1 cellular context compared by ENCODE assay signal in the genomic region with DNA sequence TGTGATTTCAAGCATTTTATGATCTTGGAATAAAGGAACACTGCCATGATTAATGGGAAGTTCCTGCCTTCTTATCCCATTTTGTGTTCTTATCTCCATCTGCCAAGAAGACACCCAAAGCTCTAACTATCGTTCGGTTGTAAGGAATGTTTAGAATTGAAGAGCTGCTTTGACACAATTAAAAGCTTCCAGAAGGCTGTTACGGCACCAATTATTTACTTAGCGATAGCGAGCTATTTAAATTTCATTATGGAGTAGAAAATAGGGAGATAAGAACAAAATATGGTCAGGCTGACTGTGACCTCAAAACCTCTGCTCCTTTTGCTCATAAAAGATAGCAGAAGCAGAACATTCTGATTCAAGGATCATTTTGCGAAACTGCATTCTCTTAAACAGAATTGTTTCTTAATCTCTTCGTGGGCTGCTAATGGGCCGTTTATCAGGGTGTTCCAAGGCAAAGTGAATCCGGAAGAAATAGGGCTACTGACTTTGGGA.
TF ChIP-seq lines count a peak whose summit lies in the region.

No MANE protein-coding gene starts in this region.

TF ChIP-seq in HEK293, 187 proteins besides CTCF, POLR2A, EP300 and RAD21 (continued from another document):
- TF ChIP-seq, protein P1, sequence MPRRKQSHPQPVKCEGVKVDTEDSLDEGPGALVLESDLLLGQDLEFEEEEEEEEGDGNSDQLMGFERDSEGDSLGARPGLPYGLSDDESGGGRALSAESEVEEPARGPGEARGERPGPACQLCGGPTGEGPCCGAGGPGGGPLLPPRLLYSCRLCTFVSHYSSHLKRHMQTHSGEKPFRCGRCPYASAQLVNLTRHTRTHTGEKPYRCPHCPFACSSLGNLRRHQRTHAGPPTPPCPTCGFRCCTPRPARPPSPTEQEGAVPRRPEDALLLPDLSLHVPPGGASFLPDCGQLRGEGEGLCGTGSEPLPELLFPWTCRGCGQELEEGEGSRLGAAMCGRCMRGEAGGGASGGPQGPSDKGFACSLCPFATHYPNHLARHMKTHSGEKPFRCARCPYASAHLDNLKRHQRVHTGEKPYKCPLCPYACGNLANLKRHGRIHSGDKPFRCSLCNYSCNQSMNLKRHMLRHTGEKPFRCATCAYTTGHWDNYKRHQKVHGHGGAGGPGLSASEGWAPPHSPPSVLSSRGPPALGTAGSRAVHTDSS (tag by site-specific recombination; IDR thresholded peaks at IDR 0.05) = 0 out of 2 replicates have a peak, but pooled peaks have one; percentile 2
- TF ChIP-seq ZNF596 (tag by site-specific recombination; IDR thresholded peaks at IDR 0.05) (0 out of 2 replicates have a peak, but pooled peaks have one; percentile 18), FEZF1 (tag by site-specific recombination; IDR thresholded peaks at IDR 0.05) (peak; percentile 95), TCF7L2 (IDR thresholded peaks at IDR 0.05; ENCODE audit: borderline replicate concordance, low read depth, low read length) (peak; percentile 86), ZBTB44 (tag by site-specific recombination; IDR thresholded peaks at IDR 0.05) (no peak), SP3 (tag by site-specific recombination; IDR thresholded peaks at IDR 0.05) (no peak), GFI1B (tag by site-specific recombination; IDR thresholded peaks at IDR 0.05) (peak; percentile 66), KLF8 (tag by site-specific recombination; IDR thresholded peaks at IDR 0.05) (0 out of 2 replicates have a peak, but pooled peaks have one; percentile 24), ZNF530 (tag by site-specific recombination; IDR thresholded peaks at IDR 0.05; ENCODE audit: low read depth) (no peak), WT1 (tag by site-specific recombination; IDR thresholded peaks at IDR 0.05) (peak; percentile 75), ZNF341 (tag by site-specific recombination; IDR thresholded peaks at IDR 0.05; ENCODE audit: low read depth) (0 out of 2 replicates have a peak, but pooled peaks have one; percentile 43), TRIM28 (IDR thresholded peaks at IDR 0.05; ENCODE audit: borderline replicate concordance, low read length) (peak; percentile 80; the same call in 1 of the 2 replicates), ZBTB8A (tag by site-specific recombination; IDR thresholded peaks at IDR 0.05) (peak; percentile 56), ZNF692 (tag by site-specific recombination; IDR thresholded peaks at IDR 0.05) (0 out of 2 replicates have a peak, but pooled peaks have one; percentile 21), PRDM1 (tag by site-specific recombination; IDR thresholded peaks at IDR 0.05) (no peak), OVOL3 (tag by site-specific recombination; IDR thresholded peaks at IDR 0.05) (peak; percentile 68; the same call in 1 of the 2 replicates), ZNF24 (tag by site-specific recombination; IDR thresholded peaks at IDR 0.05) (0 out of 2 replicates have a peak, but pooled peaks have one; percentile 25), YY2 (tag by site-specific recombination; IDR thresholded peaks at IDR 0.05) (no peak), ZNF585B (tag by site-specific recombination; IDR thresholded peaks at IDR 0.05) (no peak), GLIS1 (tag by site-specific recombination; IDR thresholded peaks at IDR 0.05) (0 out of 2 replicates have a peak, but pooled peaks have one; percentile 22), ZXDB (tag by site-specific recombination; IDR thresholded peaks at IDR 0.05) (peak; percentile 89), ZNF10 (tag by site-specific recombination; IDR thresholded peaks at IDR 0.05) (peak; percentile 15; the same call in 1 of the 2 replicates), ZNF169 (tag by site-specific recombination; IDR thresholded peaks at IDR 0.05) (no peak), ZNF366 (tag by site-specific recombination; conservative IDR thresholded peaks at IDR 0.05) (peak; percentile 13; the same call in 1 of the 2 replicates), OSR2 (tag by site-specific recombination; IDR thresholded peaks at IDR 0.05) (peak; percentile 91), ZNF280D (tag by site-specific recombination; IDR thresholded peaks at IDR 0.05) (no peak), HOXD13 (CRISPR knock-in tag; IDR thresholded peaks at IDR 0.05; ENCODE audit: borderline replicate concordance) (peak; percentile 41; the same call in 1 of the 2 replicates), ZNF18 (tag by site-specific recombination; IDR thresholded peaks at IDR 0.05) (peak; percentile 40; the same call in 1 of the 2 replicates)
- TF ChIP-seq, protein P2, sequence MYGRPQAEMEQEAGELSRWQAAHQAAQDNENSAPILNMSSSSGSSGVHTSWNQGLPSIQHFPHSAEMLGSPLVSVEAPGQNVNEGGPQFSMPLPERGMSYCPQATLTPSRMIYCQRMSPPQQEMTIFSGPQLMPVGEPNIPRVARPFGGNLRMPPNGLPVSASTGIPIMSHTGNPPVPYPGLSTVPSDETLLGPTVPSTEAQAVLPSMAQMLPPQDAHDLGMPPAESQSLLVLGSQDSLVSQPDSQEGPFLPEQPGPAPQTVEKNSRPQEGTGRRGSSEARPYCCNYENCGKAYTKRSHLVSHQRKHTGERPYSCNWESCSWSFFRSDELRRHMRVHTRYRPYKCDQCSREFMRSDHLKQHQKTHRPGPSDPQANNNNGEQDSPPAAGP (tag by site-specific recombination; IDR thresholded peaks at IDR 0.05) = 0 out of 2 replicates have a peak, but pooled peaks have one; percentile 55
